8 cellular contexts compared by ENCODE assay signal in genomic region chr4:10074767-10075105, GRCh38. TPM values are rescaled to one million over a fixed set of nuclear protein-coding genes. Genes with fewer than 3 reads are reported as not detected.
DNase-seq lines count a peak whose midpoint lies in the region; ATAC-seq and TF ChIP-seq lines count a peak whose summit lies in the region.

No MANE protein-coding gene starts in this region.

- intact Hi-C loops in Right ventricle myocardium inferior (cut with DNase I): no loop called here

- peak; percentile 42 to 60 for DNase-seq in cardiac muscle cell (ENCODE audit: low read depth in 1 of 2, low spot score in 1 of 2)
- DNase-seq in Right ventricle myocardium inferior (ENCODE audit: missing footprints): no peak
- peak; percentile 29 for DNase-seq in RWPE1 (ENCODE audit: low spot score)
- peak; percentile 49 for DNase-seq in fibroblast of villous mesenchyme (ENCODE audit: low read depth)
- no peak for DNase-seq in thoracic aorta (ENCODE audit: low spot score)
- DNase-seq in activated CD4-positive, alpha-beta T cell treated with anti-CD3 and anti-CD28 coated beads, Interleukin-2, amount 50 U/mL, for 1 hour: no peak

- H3K4me3 ChIP-seq in cardiac muscle cell: no peak overlapping the region
- H3K4me3 ChIP-seq in fibroblast of villous mesenchyme (ENCODE audit: low read depth, low read length): no peak overlapping the region
- no peak overlapping the region for H3K4me3 ChIP-seq in thoracic aorta

- H3K4me1 ChIP-seq in cardiac muscle cell (ENCODE audit: low read depth): no peaks in the 10 kb centered on the region
- no peaks in the 10 kb centered on the region for H3K4me1 ChIP-seq in thoracic aorta (ENCODE audit: control insufficient read depth in 1 of 2, low read depth in 2 of 2)

- H3K27me3 ChIP-seq in cardiac muscle cell: no peaks in the 10 kb centered on the region
- no peaks in the 10 kb centered on the region for H3K27me3 ChIP-seq in thoracic aorta (replicated peaks; ENCODE audit: insufficient read depth)

- H3K9me3 ChIP-seq in cardiac muscle cell (ENCODE audit: low read depth) (no peaks in the 10 kb centered on the region), thoracic aorta (no peaks in the 10 kb centered on the region)

- TF ChIP-seq CTCF in cardiac muscle cell (IDR thresholded peaks at IDR 0.05; ENCODE audit: low read depth, low read length) (peak; percentile 54), RWPE1 (conservative IDR thresholded peaks at IDR 0.05; ENCODE audit: low read depth) (peak; percentile 33; the same call in 1 of the 2 replicates), fibroblast of villous mesenchyme (IDR thresholded peaks at IDR 0.05; ENCODE audit: insufficient read depth, low read depth, low read length) (peak; percentile 61), thoracic aorta (IDR thresholded peaks at IDR 0.05) (peak; percentile 16)

- POLR2A ChIA-PET in RWPE1 (lab: Yijun Ruan, JAX; ENCODE audit: low non-redundant PET): no interaction called here

- CTCF ChIA-PET in RWPE1 (lab: Yijun Ruan, JAX): no interaction called here

- peaks cover 57% of the 10 kb centered on the region for H3K36me3 ChIP-seq in cardiac muscle cell
- H3K36me3 ChIP-seq in thoracic aorta: peaks cover 66% of the 10 kb centered on the region

- ATAC-seq in Right ventricle myocardium inferior (no peak), thoracic aorta (ENCODE audit: insufficient number of reproducible peaks, low FRiP score, low read depth) (no peak), GM18868 (IDR thresholded peaks at IDR 0.05; ENCODE audit: unreplicated experiment) (no peak), GM21576 (IDR thresholded peaks at IDR 0.05; ENCODE audit: unreplicated experiment) (no peak)

- H3K27ac ChIP-seq in cardiac muscle cell: peak overlapping the region; percentile 71
- peak overlapping the region; percentile 57 for H3K27ac ChIP-seq in RWPE1
- no peak overlapping the region for H3K27ac ChIP-seq in thoracic aorta

RNA-seq across cellular contexts. Expression of gene WDR1, which starts 41.9 kb away (rescaled TPM):
- total RNA-seq in cardiac muscle cell: 198 and 258 TPM in 2 replicates
- polyA plus RNA-seq in cardiac muscle cell: 276 and 347 TPM in 2 replicates
- 210 TPM for total RNA-seq in Right ventricle myocardium inferior
- total RNA-seq in fibroblast of villous mesenchyme: 436 and 516 TPM in 2 replicates
- total RNA-seq in thoracic aorta: 100 to 1,000 TPM; 263 to 408 TPM

RNA-seq across cellular contexts. Expression of gene SLC2A9, which starts 53.4 kb away (rescaled TPM):
- total RNA-seq in cardiac muscle cell (0.42 and 0.95 TPM in 2 replicates), Right ventricle myocardium inferior (9.6 TPM), fibroblast of villous mesenchyme (0.43 and 0.97 TPM in 2 replicates), thoracic aorta (10 to 100 TPM in 1 of 2 donors, 1 to 10 TPM in 1; 9.1 to 17.5 TPM)
- polyA plus RNA-seq in cardiac muscle cell: 1.1 and 1.3 TPM in 2 replicates

Comparison
In these comparisons a context has a peak if more than half of its experiments do, and no peak if none do; other contexts are left out.
1. DNase-seq: peak in cardiac muscle cell (2 of 2), RWPE1 (single experiment) and fibroblast of villous mesenchyme (single experiment); none in Right ventricle myocardium inferior (single experiment), thoracic aorta (single experiment) and activated CD4-positive, alpha-beta T cell treated with anti-CD3 and anti-CD28 coated beads, Interleukin-2, amount 50 U/mL, for 1 hour (single experiment).
2. H3K27ac ChIP-seq: peak in cardiac muscle cell (single experiment) and RWPE1 (single experiment); none in thoracic aorta (0 of 2).
3. Peak in every context shown above with its lines, with median percentiles within 50 percentile points of each other: CTCF ChIP-seq.